9 cellular contexts compared by ENCODE assay signal in the genomic region with DNA sequence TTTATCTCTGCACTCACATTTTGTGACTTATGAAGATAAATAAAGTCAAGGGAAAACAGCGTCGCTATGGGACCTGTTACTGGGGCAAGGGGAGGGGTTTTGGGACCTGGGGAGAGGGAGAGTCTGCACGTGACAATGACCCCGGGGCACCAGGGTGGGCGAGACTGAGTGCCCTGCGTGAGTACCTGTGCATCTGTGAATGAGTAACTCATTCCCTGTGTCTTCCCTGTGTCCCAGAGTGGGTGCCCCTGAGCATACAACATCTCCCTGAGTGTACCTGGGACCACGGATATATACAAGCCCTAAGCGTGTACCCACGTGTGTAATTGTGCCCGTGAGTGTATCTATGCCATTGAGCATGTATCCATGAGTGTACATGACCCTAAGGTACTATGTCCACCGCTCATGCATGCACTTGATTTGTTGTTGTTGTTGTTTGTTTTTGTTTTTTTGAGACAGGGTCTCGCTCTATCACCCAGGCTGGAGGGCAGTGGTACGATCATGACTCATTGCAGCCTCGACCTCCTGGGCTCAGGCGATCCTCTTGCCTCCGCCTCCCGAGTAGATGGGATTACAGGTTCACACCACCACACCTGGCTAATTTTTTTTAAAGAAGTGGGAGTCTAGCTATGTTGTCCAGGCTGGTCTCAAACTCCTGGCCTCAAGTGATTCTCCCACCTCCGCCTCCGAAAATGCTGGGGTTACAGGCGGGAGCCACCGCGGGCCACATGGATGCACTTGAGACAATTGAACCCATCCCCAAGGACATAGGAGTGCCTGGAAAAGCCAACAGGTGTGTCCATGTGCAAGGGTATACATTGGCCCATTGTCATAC. TPM values are rescaled to one million over a fixed set of nuclear protein-coding genes. Genes with fewer than 3 reads are reported as not detected.
A peak's percentile ranks its signal among the peaks of the same experiment; 100 is the strongest.
DNase-seq lines count a peak whose midpoint lies in the region; FAIRE-seq and TF ChIP-seq lines count a peak whose summit lies in the region.
"Had no signal": no experiment of that assay in that cellular context is flagged by ENCODE, and none has a peak within 500 bp of the region (broad histone marks: within the 10 kb centered on the region; RNA-seq: fewer than 3 reads in every experiment).

No MANE protein-coding gene starts in this region.

- peak overlapping the region; percentile 51 for H4K5ac ChIP-seq in H1 (ENCODE audit: insufficient read length, low read depth, low read length)

- peak overlapping the region; percentile 76 for H3K4ac ChIP-seq in H1 (replicated peaks; ENCODE audit: insufficient read length, low read depth, low read length)

- peaks cover under 1% of the 10 kb centered on the region for H3K4me1 Mint-ChIP-seq in Caco-2 (ENCODE audit: low read depth, unreplicated experiment)

- H3K14ac ChIP-seq in H1 (ENCODE audit: insufficient read length) = no peak overlapping the region

- no peak overlapping the region for H3K56ac ChIP-seq in H1 (replicated peaks; ENCODE audit: insufficient read length, low read depth, low read length)

- H4K20me1 ChIP-seq in H1 (replicated peaks in 1 of 2; ENCODE audit: control insufficient read depth in 1 of 2, insufficient read depth in 2 of 2, low read length in 2 of 2) = peaks cover 0 to 8% of the 10 kb centered on the region in 2 experiments

- peaks cover 4% of the 10 kb centered on the region; the same call in 1 of the 2 replicates for H3K23me2 ChIP-seq in H1 (ENCODE audit: low read depth, low read length)

- DNase-seq in Caco-2 (no peak), NB4 (ENCODE audit: low read depth) (no peak), H1 (ENCODE audit: low read depth in 1 of 2, low spot score in 2 of 2) (no peak), NCI-H510A (lab: John Stamatoyannopoulos, UW) (no peak), retina (no peak), NCI-H2196 (lab: John Stamatoyannopoulos, UW; ENCODE audit: unreplicated experiment) (no peak), erythroblast (lab: John Stamatoyannopoulos, UW) (no peak)

- H3K4me2 ChIP-seq in H1 (ENCODE audit: insufficient read depth in 1 of 2, low read depth in 2 of 2, low read length in 2 of 2) = peak overlapping the region; percentile 0 to 80; a peak in 3 of 4 replicates

- H2BK5ac ChIP-seq in H1 (ENCODE audit: low read depth, low read length) = 0 out of 2 replicates have a peak overlapping the region, but pooled peaks have one; percentile 2

- H3K9me3 ChIP-seq in Caco-2 = no peaks in the 10 kb centered on the region
- H3K9me3 ChIP-seq in H1 (ENCODE audit: insufficient read depth in 2 of 2, low read depth in 1 of 2, low read length in 1 of 2) = no peaks in the 10 kb centered on the region
- H3K9me3 ChIP-seq in neutrophil = no peaks in the 10 kb centered on the region

- H3K36me3 ChIP-seq in Caco-2 (ENCODE audit: control insufficient read depth, insufficient read depth, low read length) (no peaks in the 10 kb centered on the region), H1 (ENCODE audit: control insufficient read depth in 2 of 4, insufficient read depth in 4 of 4, low read length in 3 of 4) (peaks cover 0 to 12% (median 6%) of the 10 kb centered on the region in 4 experiments; a peak in 4 of 8 replicates), neutrophil (peaks cover 31% of the 10 kb centered on the region)

- H3K36me3 Mint-ChIP-seq in Caco-2 (ENCODE audit: insufficient read depth, unreplicated experiment) = peaks cover 5% of the 10 kb centered on the region

- H3K27ac ChIP-seq in H1 (ENCODE audit: low read depth, low read length) = no peak overlapping the region
- peak overlapping the region; percentile 96 for H3K27ac ChIP-seq in neutrophil

- H2AFZ ChIP-seq in H1 (ENCODE audit: low read length) = peak overlapping the region; percentile 92; the same call in 1 of the 2 replicates

- H3K27me3 ChIP-seq in Caco-2 (replicated peaks; ENCODE audit: control insufficient read depth, insufficient read depth, low read length) (no peaks in the 10 kb centered on the region), H1 (replicated peaks in 1 of 4; ENCODE audit: control insufficient read depth in 3 of 4, extremely low read depth in 1 of 4, insufficient read depth in 3 of 4, low read length in 3 of 4) (peaks cover 0 to 8% (median 3%) of the 10 kb centered on the region in 4 experiments; a peak in 2 of 7 replicates), neutrophil (no peaks in the 10 kb centered on the region)

- H2BK15ac ChIP-seq in H1 (ENCODE audit: low read length) = peak overlapping the region; percentile 5; the same call in 1 of the 2 replicates

- H3K27me3 Mint-ChIP-seq in Caco-2 (ENCODE audit: insufficient read depth, unreplicated experiment) = no peaks in the 10 kb centered on the region

- no peak for TF ChIP-seq CTCF in Caco-2 (IDR thresholded peaks at IDR 0.05; ENCODE audit: insufficient read depth in 1 of 2, low read depth in 1 of 2, low read length in 1 of 2, severe bottlenecking in 1 of 2, unreplicated experiment in 1 of 2)
- TF ChIP-seq CTCF in NB4 (IDR thresholded peaks at IDR 0.05; ENCODE audit: low read depth, low read length) = no peak
- no peak for TF ChIP-seq CTCF in H1 (IDR thresholded peaks at IDR 0.05; ENCODE audit: control extremely low read depth in 1 of 3, insufficient read depth in 1 of 3, low read depth in 1 of 3, low read length in 3 of 3)
- no peak for TF ChIP-seq CTCF in neutrophil (IDR thresholded peaks at IDR 0.05)

- H2BK120ac ChIP-seq in H1 (replicated peaks; ENCODE audit: low read depth, low read length) = no peak overlapping the region

- H3K18ac ChIP-seq in H1 (ENCODE audit: extremely low read depth, low read length) = peak overlapping the region; percentile 71; the same call in 1 of the 2 replicates

- intact Hi-C loops in Caco-2 (cut with micrococcal nuclease; ENCODE audit: unreplicated experiment) = loop anchor here (1.0 kb wide), 3 partner anchors 28 to 119 kb away; no protein-coding TSS in a partner anchor

- H3K9me3 Mint-ChIP-seq in Caco-2 (ENCODE audit: unreplicated experiment) = peaks cover under 1% of the 10 kb centered on the region

- H2AK5ac ChIP-seq in H1 (ENCODE audit: low read depth, low read length) = no peak overlapping the region

- no peak overlapping the region for H2BK20ac ChIP-seq in H1 (ENCODE audit: low read length)

- CTCF ChIA-PET in Caco-2 (lab: Charles Lee) (interaction anchor here (0.6 to 1.7 kb wide), 13 partner anchors 17 to 173 kb away, joined by 3 to 34 read pairs (median 5); partner anchors contain the start of genes CAMSAP3, PET100 and XAB2), H1 (lab: Charles Lee; ENCODE audit: partially characterized antibody) (interaction anchor here (0.8 to 2.5 kb wide), 30 partner anchors 10 to 151 kb away, joined by 3 to 36 read pairs (median 6); partner anchors contain the start of genes CD209 and RETN)

- H3K79me2 ChIP-seq in H1 (ENCODE audit: control insufficient read depth in 1 of 2, insufficient read depth in 2 of 2, low read length in 2 of 2) = peaks cover 0 to 6% of the 10 kb centered on the region in 2 experiments; a peak in 1 of 4 replicates

- no peak overlapping the region for H3K23ac ChIP-seq in H1 (ENCODE audit: insufficient read length)

- TF ChIP-seq RAD21 in H1 (IDR thresholded peaks at IDR 0.05 in 1 of 2, conservative IDR thresholded peaks at IDR 0.05 in 1 of 2; ENCODE audit: low read depth in 2 of 2, low read length in 2 of 2) = no peak

- WGBS in H1 (ENCODE audit: extremely low coverage in 1 of 2, insufficient coverage in 1 of 2, insufficient read length in 1 of 2, insufficient replicate concordance in 2 of 2, low coverage in 1 of 2, low lambda C conversion rate in 2 of 2, missing lambda C conversion rate in 1 of 2), 2 experiments = 64% methylated on average over 22 of the region's 22 CpGs; no CpG with 5 or more reads in 1 of the 2 experiments

- FAIRE-seq in H1 (lab: Jason Lieb, UNC) = no peak

- H2BK12ac ChIP-seq in H1 (ENCODE audit: low read depth, low read length) = peak overlapping the region; percentile 4; the same call in 1 of the 2 replicates

- no peak overlapping the region for H4K91ac ChIP-seq in H1 (replicated peaks; ENCODE audit: insufficient read length, low read length)

- no peak for TF ChIP-seq EP300 in H1 (IDR thresholded peaks at IDR 0.05; ENCODE audit: borderline replicate concordance in 1 of 2, low read depth in 2 of 2, low read length in 2 of 2)

- H3K27ac Mint-ChIP-seq in Caco-2 (ENCODE audit: unreplicated experiment) = no peak overlapping the region

- H4K8ac ChIP-seq in H1 (ENCODE audit: extremely low read depth, insufficient read depth, low read length) = peak overlapping the region; percentile 80; the same call in 1 of the 2 replicates

- no peak for TF ChIP-seq POLR2A in NB4 (IDR thresholded peaks at IDR 0.05; ENCODE audit: extremely low read depth, insufficient read length)
- no peak for TF ChIP-seq POLR2A in H1 (IDR thresholded peaks at IDR 0.05; ENCODE audit: control extremely low read depth in 1 of 2, low read depth in 2 of 2, low read length in 2 of 2)
- TF ChIP-seq POLR2A in erythroblast (IDR thresholded peaks at IDR 0.05; ENCODE audit: low read length) = no peak

- H3K4me1 ChIP-seq in Caco-2 (peaks cover 10% of the 10 kb centered on the region; the same call in 1 of the 2 replicates), H1 (replicated peaks in 1 of 4; ENCODE audit: control insufficient read depth in 3 of 4, insufficient read depth in 4 of 4, low read length in 3 of 4) (peaks cover 0 to 6% (median 4%) of the 10 kb centered on the region in 4 experiments; a peak in 5 of 7 replicates), neutrophil (ENCODE audit: control insufficient read depth in 1 of 2, insufficient read depth in 1 of 2, low read depth in 1 of 2, low read length in 1 of 2) (peaks cover 71 to 73% of the 10 kb centered on the region in 2 experiments)

- H3K9ac ChIP-seq in H1 (replicated peaks in 1 of 4; ENCODE audit: extremely low read depth in 1 of 4, low read depth in 3 of 4, low read length in 3 of 4) = no peak overlapping the region

- peak overlapping the region; percentile 82 for H3K4me3 Mint-ChIP-seq in Caco-2 (ENCODE audit: unreplicated experiment)

- BruUV-seq in Caco-2 (replicated peaks; lab: Mats Ljungman, UMichigan) = no TSS peak

- POLR2A ChIA-PET in Caco-2 (lab: Charles Lee) = no interaction called here
- POLR2A ChIA-PET in H1 (lab: Charles Lee; ENCODE audit: partially characterized antibody) = interaction anchor here (0.7 to 2.1 kb wide), 6 partner anchors 9 to 178 kb away, joined by 3 to 11 read pairs (median 4); no protein-coding TSS in a partner anchor

- H3K79me1 ChIP-seq in H1 (ENCODE audit: low read depth, low read length) = peaks cover 4% of the 10 kb centered on the region

- H3K4me3 ChIP-seq in Caco-2 (ENCODE audit: low read depth, low read length) (peak overlapping the region; percentile 97), NB4 (ENCODE audit: low read depth, low read length) (peak overlapping the region; percentile 34), H1 (ENCODE audit: extremely low read depth in 1 of 4, insufficient read depth in 2 of 4, low read depth in 3 of 4, low read length in 4 of 4) (peak overlapping the region in 2 of 4 experiments; percentile 7 to 98; a peak in 3 of 8 replicates), neutrophil (ENCODE audit: low read depth in 1 of 2, low read length in 1 of 2) (peak overlapping the region; percentile 97 to 100)

RNA-seq across cellular contexts. Expression of gene TRAPPC5, which starts 0.6 kb away (rescaled TPM):
- 80.3 and 83.4 TPM in 2 replicates for total RNA-seq in Caco-2 (2022)
- 99.7 and 109 TPM in 2 replicates for total RNA-seq in H1 (2021; fragmentation: NEBNext Ultra II Directional; extraction: Animal tissue kit (Norgen Biotek cat#: 25700))
- 120 TPM in 2 replicates for polyA plus RNA-seq in H1 (2011; rRNA removed)
- 100 TPM for polyA plus RNA-seq in H1 (2011; cell fraction: cytosol; rRNA removed)
- 77.3 TPM for polyA plus RNA-seq in H1 (2011; cell fraction: nucleus; rRNA removed)
- 55.2 to 165 TPM (median 152 TPM) in 4 replicates for polyA plus RNA-seq in H1 (2012, experiment 1 of 2)
- 95.9 TPM for polyA plus RNA-seq in H1 (2012, experiment 2 of 2)
- 60.6 TPM for polyA plus RNA-seq in H1 (2013, experiment 1 of 2)
- 68.5 TPM for polyA plus RNA-seq in H1 (2013, experiment 2 of 2)
- polyA minus RNA-seq in H1 (2011; rRNA and poly(A)+ RNA removed) = 42.8 and 56.6 TPM in 2 replicates
- polyA minus RNA-seq in H1 (2011; cell fraction: cytosol; rRNA and poly(A)+ RNA removed) = 97.4 TPM
- 61.8 TPM for polyA minus RNA-seq in H1 (2011; cell fraction: nucleus; rRNA and poly(A)+ RNA removed)

RNA-seq across cellular contexts. Expression of gene MCEMP1, which starts 3.1 kb away (rescaled TPM):
- not detected in 2 replicates for total RNA-seq in Caco-2 (2022)
- not detected in 2 replicates for total RNA-seq in H1 (2021; fragmentation: NEBNext Ultra II Directional; extraction: Animal tissue kit (Norgen Biotek cat#: 25700))
- polyA plus RNA-seq in H1 (2011; rRNA removed) = 0.13 TPM in 1 of 2 replicates, not detected in the other
- polyA plus RNA-seq in H1 (2011; cell fraction: cytosol; rRNA removed) = 0.08 TPM
- polyA plus RNA-seq in H1 (2011; cell fraction: nucleus; rRNA removed) = 0.10 TPM
- polyA plus RNA-seq in H1 (2012, experiment 1 of 2) = not detected in 4 replicates
- polyA plus RNA-seq in H1 (2012, experiment 2 of 2) = not detected
- polyA plus RNA-seq in H1 (2013, experiment 1 of 2) = not detected
- polyA plus RNA-seq in H1 (2013, experiment 2 of 2) = not detected
- not detected in 2 replicates for polyA minus RNA-seq in H1 (2011; rRNA and poly(A)+ RNA removed)
- polyA minus RNA-seq in H1 (2011; cell fraction: cytosol; rRNA and poly(A)+ RNA removed) = not detected
- not detected for polyA minus RNA-seq in H1 (2011; cell fraction: nucleus; rRNA and poly(A)+ RNA removed)
- total RNA-seq: dermis microvascular lymphatic vessel endothelial cell had no signal

RNA-seq across cellular contexts. Expression of gene RETN, which starts 11.1 kb away (rescaled TPM):
- total RNA-seq in Caco-2 (2022) = not detected in 2 replicates
- not detected in 2 replicates for total RNA-seq in H1 (2021; fragmentation: NEBNext Ultra II Directional; extraction: Animal tissue kit (Norgen Biotek cat#: 25700))
- not detected in 2 replicates for polyA plus RNA-seq in H1 (2011; rRNA removed)
- not detected for polyA plus RNA-seq in H1 (2011; cell fraction: cytosol; rRNA removed)
- polyA plus RNA-seq in H1 (2011; cell fraction: nucleus; rRNA removed) = not detected
- not detected in 4 replicates for polyA plus RNA-seq in H1 (2012, experiment 1 of 2)
- polyA plus RNA-seq in H1 (2012, experiment 2 of 2) = not detected
- polyA plus RNA-seq in H1 (2013, experiment 1 of 2) = not detected
- not detected for polyA plus RNA-seq in H1 (2013, experiment 2 of 2)
- polyA minus RNA-seq in H1 (2011; rRNA and poly(A)+ RNA removed) = not detected in 2 replicates
- not detected for polyA minus RNA-seq in H1 (2011; cell fraction: cytosol; rRNA and poly(A)+ RNA removed)
- polyA minus RNA-seq in H1 (2011; cell fraction: nucleus; rRNA and poly(A)+ RNA removed) = not detected
- total RNA-seq: dermis microvascular lymphatic vessel endothelial cell had no signal

RNA-seq across cellular contexts. Expression of gene FCER2, which starts 21.9 kb away (rescaled TPM):
- total RNA-seq in Caco-2 (2022) = not detected in 2 replicates
- 0.29 TPM in 1 of 2 replicates, not detected in the other for total RNA-seq in H1 (2021; fragmentation: NEBNext Ultra II Directional; extraction: Animal tissue kit (Norgen Biotek cat#: 25700))
- 0.67 TPM in 2 replicates for polyA plus RNA-seq in H1 (2011; rRNA removed)
- polyA plus RNA-seq in H1 (2011; cell fraction: cytosol; rRNA removed) = 0.32 TPM
- polyA plus RNA-seq in H1 (2011; cell fraction: nucleus; rRNA removed) = 1.2 TPM
- polyA plus RNA-seq in H1 (2012, experiment 1 of 2) = 0.39 to 0.69 TPM (median 0.57 TPM) in 3 of 4 replicates, not detected in the other
- polyA plus RNA-seq in H1 (2012, experiment 2 of 2) = 0.41 TPM
- 1.2 TPM for polyA plus RNA-seq in H1 (2013, experiment 1 of 2)
- polyA plus RNA-seq in H1 (2013, experiment 2 of 2) = 1.1 TPM
- 0.12 TPM in 1 of 2 replicates, not detected in the other for polyA minus RNA-seq in H1 (2011; rRNA and poly(A)+ RNA removed)
- not detected for polyA minus RNA-seq in H1 (2011; cell fraction: cytosol; rRNA and poly(A)+ RNA removed)
- not detected for polyA minus RNA-seq in H1 (2011; cell fraction: nucleus; rRNA and poly(A)+ RNA removed)
- total RNA-seq: dermis microvascular lymphatic vessel endothelial cell had no signal

RNA-seq across cellular contexts. Expression of gene STXBP2, which starts 43.1 kb away (rescaled TPM):
- 113 and 125 TPM in 2 replicates for total RNA-seq in Caco-2 (2022)
- total RNA-seq in H1 (2021; fragmentation: NEBNext Ultra II Directional; extraction: Animal tissue kit (Norgen Biotek cat#: 25700)) = 51.5 and 52.9 TPM in 2 replicates
- 53.8 and 82.7 TPM in 2 replicates for polyA plus RNA-seq in H1 (2011; rRNA removed)
- polyA plus RNA-seq in H1 (2011; cell fraction: cytosol; rRNA removed) = 74.0 TPM
- polyA plus RNA-seq in H1 (2011; cell fraction: nucleus; rRNA removed) = 172 TPM
- 66.0 to 89.4 TPM (median 79.0 TPM) in 4 replicates for polyA plus RNA-seq in H1 (2012, experiment 1 of 2)
- 56.2 TPM for polyA plus RNA-seq in H1 (2012, experiment 2 of 2)
- 30.5 TPM for polyA plus RNA-seq in H1 (2013, experiment 1 of 2)
- 28.4 TPM for polyA plus RNA-seq in H1 (2013, experiment 2 of 2)
- polyA minus RNA-seq in H1 (2011; rRNA and poly(A)+ RNA removed) = 91.9 and 150 TPM in 2 replicates
- 61.6 TPM for polyA minus RNA-seq in H1 (2011; cell fraction: cytosol; rRNA and poly(A)+ RNA removed)
- 100 TPM for polyA minus RNA-seq in H1 (2011; cell fraction: nucleus; rRNA and poly(A)+ RNA removed)
